ENCODE assay signal across 21 cellular contexts in the genomic region with DNA sequence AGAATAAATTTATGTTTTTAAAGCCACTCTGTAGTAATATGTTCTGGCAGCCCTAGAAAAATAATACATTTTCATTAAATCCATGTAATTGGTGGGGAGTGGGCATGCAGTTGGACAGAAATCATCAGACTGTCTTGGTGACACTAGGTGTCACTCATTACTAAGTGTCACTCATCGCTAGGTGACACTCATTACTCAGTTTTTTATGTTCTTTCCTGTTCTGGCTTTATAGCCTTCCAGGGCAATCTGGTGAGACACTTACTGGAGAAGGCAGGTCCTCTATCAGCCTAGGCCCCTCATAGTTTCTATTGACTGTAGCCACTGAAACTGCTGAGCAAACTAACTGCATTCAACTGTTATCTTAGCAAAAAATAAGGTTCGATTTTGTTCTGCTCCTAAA.
"Had no signal": no experiment of that assay in that cellular context is flagged by ENCODE, and none has a peak within 500 bp of the region (broad histone marks: within the 10 kb centered on the region; RNA-seq: fewer than 3 reads in every experiment).

No MANE protein-coding gene starts in this region.

- H3K4me3 ChIP-seq: adrenal gland, esophagus squamous epithelium, left lung, ovary, right lobe of liver, smooth muscle cell, transverse colon, vagina had no signal

- H3K4me1 Mint-ChIP-seq: activated naive CD4-positive, alpha-beta T cell treated with anti-CD3 and anti-CD28 coated beads, Interleukin-2, amount 50 U/mL, for 24 hours; naive B cell had no signal

- H3K36me3 Mint-ChIP-seq: activated naive CD4-positive, alpha-beta T cell treated with anti-CD3 and anti-CD28 coated beads, Interleukin-2, amount 50 U/mL, for 24 hours; naive B cell had no signal

- H3K27me3 ChIP-seq: adrenal gland, esophagus squamous epithelium, left lung, ovary, right lobe of liver, transverse colon, vagina had no signal

- ATAC-seq: activated CD8-positive, alpha-beta T cell treated with anti-CD3 and anti-CD28 coated beads for 36 hours; left lung; right lobe of liver had no signal

- H3K4me3 Mint-ChIP-seq: activated CD8-positive, alpha-beta T cell treated with anti-CD3 and anti-CD28 coated beads for 36 hours; activated naive CD4-positive, alpha-beta T cell treated with anti-CD3 and anti-CD28 coated beads, Interleukin-2, amount 50 U/mL, for 24 hours; naive B cell had no signal

- H3K4me1 ChIP-seq: adrenal gland, esophagus squamous epithelium, left lung, right lobe of liver, transverse colon, vagina had no signal

- H3K27ac ChIP-seq: adrenal gland, esophagus squamous epithelium, left lung, ovary, right lobe of liver, transverse colon, vagina had no signal

- DNase-seq: activated CD4-positive, alpha-beta T cell treated with anti-CD3 and anti-CD28 coated beads for 4 hours; activated CD8-positive, alpha-beta T cell treated with anti-CD3 and anti-CD28 coated beads for 36 hours; activated effector memory CD4-positive, alpha-beta T cell treated with anti-CD3 and anti-CD28 coated beads, Interleukin-2, amount 50 U/mL, for 16 hours; activated T-cell treated with anti-CD3 and anti-CD28 coated beads, Interleukin-2, amount 50 U/mL, for 48 hours; adrenal gland; effector CD4-positive, alpha-beta T cell; esophagus squamous epithelium; hippocampal formation; kidney; left lung; mammary epithelial cell; naive B cell; ovary; right lobe of liver; stimulated activated CD4-positive, alpha-beta T cell treated with anti-CD3 and anti-CD28 coated beads, Interleukin-4, amount 100 ng/mL, for 4 hours; stimulated activated CD8-positive, alpha-beta memory T cell treated with anti-CD3 and anti-CD28 coated beads, Interleukin-4, amount 100 ng/mL, for 48 hours; stimulated activated naive CD4-positive, alpha-beta T cell treated with Interleukin-2 at 50 U/mL for 16 hours; transverse colon had no signal

- H3K9me3 ChIP-seq: adrenal gland, esophagus squamous epithelium, ovary, right lobe of liver, vagina had no signal

- H3K36me3 ChIP-seq: adrenal gland, esophagus squamous epithelium, left lung, ovary, right lobe of liver, transverse colon, vagina had no signal

- H3K4me2 ChIP-seq: smooth muscle cell had no signal

- H3K27ac Mint-ChIP-seq: activated CD8-positive, alpha-beta T cell treated with anti-CD3 and anti-CD28 coated beads for 36 hours; activated naive CD4-positive, alpha-beta T cell treated with anti-CD3 and anti-CD28 coated beads, Interleukin-2, amount 50 U/mL, for 24 hours; naive B cell had no signal

- H3K27me3 Mint-ChIP-seq: activated CD8-positive, alpha-beta T cell treated with anti-CD3 and anti-CD28 coated beads for 36 hours; activated naive CD4-positive, alpha-beta T cell treated with anti-CD3 and anti-CD28 coated beads, Interleukin-2, amount 50 U/mL, for 24 hours; naive B cell had no signal
